In the genomic region with DNA sequence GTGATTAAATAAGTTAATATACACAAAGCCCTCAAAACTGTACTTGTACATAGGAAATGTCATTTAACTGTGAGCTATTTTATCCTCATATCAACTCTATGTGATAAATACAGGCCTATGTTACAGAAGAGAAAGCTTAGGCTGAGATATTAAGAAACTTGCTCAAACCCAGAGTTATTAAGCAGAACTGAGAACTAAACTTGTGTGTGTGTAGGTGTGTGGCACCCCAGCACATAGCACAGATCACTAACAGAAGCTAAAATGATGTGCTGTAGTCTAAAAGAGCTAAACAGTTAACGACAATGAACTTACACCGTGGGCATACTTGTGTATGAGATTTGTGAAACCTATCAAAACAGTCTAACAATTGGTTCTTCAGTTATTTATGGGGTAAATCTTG, we compare ENCODE assay signal across 13 cellular contexts. TPM values are rescaled to one million over a fixed set of nuclear protein-coding genes. Genes with fewer than 3 reads are reported as not detected.
DNase-seq lines count a peak whose midpoint lies in the region; ATAC-seq and TF ChIP-seq lines count a peak whose summit lies in the region.
"Had no signal": no experiment of that assay in that cellular context is flagged by ENCODE, and none has a peak within 500 bp of the region (broad histone marks: within the 10 kb centered on the region; RNA-seq: fewer than 3 reads in every experiment).

No MANE protein-coding gene starts in this region.

- DNase-seq in hypothalamus (lab: John Stamatoyannopoulos, UW) = no peak
- DNase-seq in osteocyte (ENCODE audit: extremely low spot score, unreplicated experiment) = no peak
- no peak for DNase-seq in head of caudate nucleus
- DNase-seq in nucleus accumbens (lab: John Stamatoyannopoulos, UW) = no peak
- DNase-seq: amniotic stem cell, H7, MM.1S, NCI-H526, T-cell had no signal

- ATAC-seq in GM19023 (IDR thresholded peaks at IDR 0.05; ENCODE audit: unreplicated experiment) = peak; percentile 83
- ATAC-seq in HG02571 (IDR thresholded peaks at IDR 0.05; ENCODE audit: unreplicated experiment) = peak; percentile 63
- peak; percentile 77 for ATAC-seq in HG03342 (IDR thresholded peaks at IDR 0.05; ENCODE audit: unreplicated experiment)
- ATAC-seq: T-cell had no signal

- H3K4me1 Mint-ChIP-seq in osteocyte (ENCODE audit: unreplicated experiment) = peaks cover 22% of the 10 kb centered on the region

- no peaks in the 10 kb centered on the region for H3K27me3 ChIP-seq in BLaER1

- no peaks in the 10 kb centered on the region for H3K9me3 ChIP-seq in BLaER1

- peaks cover 5% of the 10 kb centered on the region for H3K36me3 Mint-ChIP-seq in osteocyte (ENCODE audit: unreplicated experiment)

- H3K36me3 ChIP-seq in BLaER1 = peaks cover 55% of the 10 kb centered on the region

- H3K4me3 Mint-ChIP-seq in osteocyte (ENCODE audit: unreplicated experiment) = no peak overlapping the region
- H3K4me3 Mint-ChIP-seq: T-cell had no signal

- H3K27ac Mint-ChIP-seq in osteocyte (ENCODE audit: unreplicated experiment) = no peak overlapping the region
- H3K27ac Mint-ChIP-seq: T-cell had no signal

- H3K9ac ChIP-seq in BLaER1 = no peak overlapping the region

- peaks cover 60% of the 10 kb centered on the region for H4K20me1 ChIP-seq in BLaER1

- H3K9me3 Mint-ChIP-seq in osteocyte (ENCODE audit: unreplicated experiment) = no peaks in the 10 kb centered on the region
- H3K9me3 Mint-ChIP-seq: T-cell had no signal

- H3K27ac ChIP-seq in BLaER1 = no peak overlapping the region

- intact Hi-C loops in head of caudate nucleus (cut with DNase I) = no loop called here

- peaks cover 27% of the 10 kb centered on the region for H3K4me1 ChIP-seq in BLaER1

- no peak for TF ChIP-seq CTCF in osteocyte (IDR thresholded peaks at IDR 0.05)

- no peaks in the 10 kb centered on the region for H3K27me3 Mint-ChIP-seq in osteocyte (ENCODE audit: unreplicated experiment)
- H3K27me3 Mint-ChIP-seq: T-cell had no signal

- H3K4me2 ChIP-seq in BLaER1 = peak overlapping the region; percentile 52; the same call in 1 of the 2 replicates

- no peak overlapping the region for H3K4me3 ChIP-seq in BLaER1

RNA-seq across cellular contexts. Expression of a gene that starts 34.5 kb away (rescaled TPM):
- 137 and 140 TPM in 2 replicates for total RNA-seq in osteocyte
